Comparison of ENCODE assay signal across 26 cellular contexts in genomic region chr3:61077551-61077950, GRCh38.
"Had no signal": no experiment of that assay in that cellular context is flagged by ENCODE, and none has a peak within 500 bp of the region (broad histone marks: within the 10 kb centered on the region; RNA-seq: fewer than 3 reads in every experiment).

No MANE protein-coding gene starts in this region.

- H3K4me1 Mint-ChIP-seq: activated CD4-positive, alpha-beta memory T cell treated with anti-CD3 and anti-CD28 coated beads, Interleukin-2, amount 10 ng/mL, durations not matched to agents 7 days and 5 days; activated CD4-positive, alpha-beta T cell treated with anti-CD3 and anti-CD28 coated beads, Interleukin-2, amount 10 ng/mL, durations not matched to agents 7 days and 5 days; activated naive CD4-positive, alpha-beta T cell treated with anti-CD3 and anti-CD28 coated beads, Interleukin-2, amount 10 ng/mL, durations not matched to agents 7 days and 5 days; activated naive CD8-positive, alpha-beta T cell treated with anti-CD3 and anti-CD28 coated beads, Interleukin-2, amount 10 ng/mL, durations not matched to agents 7 days and 5 days; central memory CD8-positive, alpha-beta T cell had no signal

- H3K36me3 Mint-ChIP-seq: activated naive CD4-positive, alpha-beta T cell treated with anti-CD3 and anti-CD28 coated beads, Interleukin-2, amount 10 ng/mL, durations not matched to agents 7 days and 5 days; activated naive CD4-positive, alpha-beta T cell treated with anti-CD3 and anti-CD28 coated beads, Interleukin-2, amount 50 U/mL, for 72 hours; activated naive CD8-positive, alpha-beta T cell treated with anti-CD3 and anti-CD28 coated beads, Interleukin-2, amount 10 ng/mL, durations not matched to agents 7 days and 5 days had no signal

- DNase-seq: activated CD4-positive, alpha-beta memory T cell treated with anti-CD3 and anti-CD28 coated beads, Interleukin-2, amount 10 ng/mL, durations not matched to agents 7 days and 5 days; activated CD4-positive, alpha-beta T cell treated with anti-CD3 and anti-CD28 coated beads for 1 hour; activated CD4-positive, alpha-beta T cell treated with anti-CD3 and anti-CD28 coated beads for 4 hours; activated CD4-positive, alpha-beta T cell treated with anti-CD3 and anti-CD28 coated beads, Interleukin-2, amount 10 ng/mL, durations not matched to agents 7 days and 5 days; activated CD4-positive, alpha-beta T cell treated with anti-CD3 and anti-CD28 coated beads, Interleukin-2, amount 50 U/mL, for 4 hours; activated CD8-positive, alpha-beta memory T cell treated with anti-CD3 and anti-CD28 coated beads, Interleukin-2, amount 50 U/mL, for 48 hours; activated gamma-delta T cell; activated naive CD4-positive, alpha-beta T cell; activated naive CD4-positive, alpha-beta T cell treated with anti-CD3 and anti-CD28 coated beads, Interleukin-2, amount 10 ng/mL, durations not matched to agents 7 days and 5 days; activated naive CD8-positive, alpha-beta T cell treated with anti-CD3 and anti-CD28 coated beads, Interleukin-2, amount 10 ng/mL, durations not matched to agents 7 days and 5 days; activated T-cell treated with anti-CD3 and anti-CD28 coated beads for 4 hours; activated T-cell treated with anti-CD3 and anti-CD28 coated beads, Interleukin-2, amount 50 U/mL, for 24 hours; activated T-cell treated with anti-CD3 and anti-CD28 coated beads, Interleukin-2, amount 50 U/mL, for 72 hours; brain microvascular endothelial cell; dorsolateral prefrontal cortex; effector CD4-positive, alpha-beta T cell; effector memory CD8-positive, alpha-beta T cell; foreskin fibroblast; head of caudate nucleus; T-helper 2 cell had no signal

- ATAC-seq: activated naive CD4-positive, alpha-beta T cell treated with anti-CD3 and anti-CD28 coated beads, Interleukin-2, amount 50 U/mL, for 72 hours; activated T-cell treated with anti-CD3 and anti-CD28 coated beads, Interleukin-2, amount 50 U/mL, for 72 hours; effector memory CD8-positive, alpha-beta T cell; esophagus mucosa had no signal

- H3K36me3 ChIP-seq: ascending aorta, brain microvascular endothelial cell had no signal

- H3K4me3 Mint-ChIP-seq: activated CD4-positive, alpha-beta memory T cell treated with anti-CD3 and anti-CD28 coated beads, Interleukin-2, amount 10 ng/mL, durations not matched to agents 7 days and 5 days; activated CD4-positive, alpha-beta T cell treated with anti-CD3 and anti-CD28 coated beads, Interleukin-2, amount 10 ng/mL, durations not matched to agents 7 days and 5 days; activated naive CD4-positive, alpha-beta T cell treated with anti-CD3 and anti-CD28 coated beads, Interleukin-2, amount 10 ng/mL, durations not matched to agents 7 days and 5 days; activated naive CD8-positive, alpha-beta T cell treated with anti-CD3 and anti-CD28 coated beads, Interleukin-2, amount 10 ng/mL, durations not matched to agents 7 days and 5 days; activated T-cell treated with anti-CD3 and anti-CD28 coated beads, Interleukin-2, amount 50 U/mL, for 24 hours; activated T-cell treated with anti-CD3 and anti-CD28 coated beads, Interleukin-2, amount 50 U/mL, for 72 hours; central memory CD8-positive, alpha-beta T cell; dendritic cell treated with granulocyte-macrophage colony-stimulating factor and Interleukin-4, amounts not matched to agents 40 ng/mL and 50 ng/mL, for 4 days; effector memory CD8-positive, alpha-beta T cell had no signal

- H3K27ac ChIP-seq: ascending aorta, brain microvascular endothelial cell, coronary artery, dorsolateral prefrontal cortex had no signal

- H3K9me3 Mint-ChIP-seq: activated CD4-positive, alpha-beta memory T cell treated with anti-CD3 and anti-CD28 coated beads, Interleukin-2, amount 10 ng/mL, durations not matched to agents 7 days and 5 days; activated CD4-positive, alpha-beta T cell treated with anti-CD3 and anti-CD28 coated beads, Interleukin-2, amount 10 ng/mL, durations not matched to agents 7 days and 5 days; activated naive CD4-positive, alpha-beta T cell treated with anti-CD3 and anti-CD28 coated beads, Interleukin-2, amount 10 ng/mL, durations not matched to agents 7 days and 5 days; activated naive CD4-positive, alpha-beta T cell treated with anti-CD3 and anti-CD28 coated beads, Interleukin-2, amount 50 U/mL, for 72 hours; activated T-cell treated with anti-CD3 and anti-CD28 coated beads, Interleukin-2, amount 50 U/mL, for 24 hours; activated T-cell treated with anti-CD3 and anti-CD28 coated beads, Interleukin-2, amount 50 U/mL, for 72 hours; central memory CD8-positive, alpha-beta T cell; dendritic cell treated with granulocyte-macrophage colony-stimulating factor and Interleukin-4, amounts not matched to agents 40 ng/mL and 50 ng/mL, for 4 days had no signal

- H3K27ac Mint-ChIP-seq: activated CD4-positive, alpha-beta memory T cell treated with anti-CD3 and anti-CD28 coated beads, Interleukin-2, amount 10 ng/mL, durations not matched to agents 7 days and 5 days; activated CD4-positive, alpha-beta T cell treated with anti-CD3 and anti-CD28 coated beads, Interleukin-2, amount 10 ng/mL, durations not matched to agents 7 days and 5 days; activated naive CD4-positive, alpha-beta T cell treated with anti-CD3 and anti-CD28 coated beads, Interleukin-2, amount 10 ng/mL, durations not matched to agents 7 days and 5 days; activated naive CD4-positive, alpha-beta T cell treated with anti-CD3 and anti-CD28 coated beads, Interleukin-2, amount 50 U/mL, for 72 hours; activated naive CD8-positive, alpha-beta T cell treated with anti-CD3 and anti-CD28 coated beads, Interleukin-2, amount 10 ng/mL, durations not matched to agents 7 days and 5 days; activated T-cell treated with anti-CD3 and anti-CD28 coated beads, Interleukin-2, amount 50 U/mL, for 24 hours; activated T-cell treated with anti-CD3 and anti-CD28 coated beads, Interleukin-2, amount 50 U/mL, for 72 hours; dendritic cell treated with granulocyte-macrophage colony-stimulating factor and Interleukin-4, amounts not matched to agents 40 ng/mL and 50 ng/mL, for 4 days; effector memory CD8-positive, alpha-beta T cell had no signal

- H3K4me3 ChIP-seq: ascending aorta, coronary artery had no signal

- H3K9me3 ChIP-seq: ascending aorta had no signal

- H3K27me3 ChIP-seq: ascending aorta, brain microvascular endothelial cell, dorsolateral prefrontal cortex had no signal

- H3K27me3 Mint-ChIP-seq: activated CD4-positive, alpha-beta memory T cell treated with anti-CD3 and anti-CD28 coated beads, Interleukin-2, amount 10 ng/mL, durations not matched to agents 7 days and 5 days; activated CD4-positive, alpha-beta T cell treated with anti-CD3 and anti-CD28 coated beads, Interleukin-2, amount 10 ng/mL, durations not matched to agents 7 days and 5 days; activated naive CD4-positive, alpha-beta T cell treated with anti-CD3 and anti-CD28 coated beads, Interleukin-2, amount 10 ng/mL, durations not matched to agents 7 days and 5 days; activated naive CD8-positive, alpha-beta T cell treated with anti-CD3 and anti-CD28 coated beads, Interleukin-2, amount 10 ng/mL, durations not matched to agents 7 days and 5 days; activated T-cell treated with anti-CD3 and anti-CD28 coated beads, Interleukin-2, amount 50 U/mL, for 24 hours; central memory CD8-positive, alpha-beta T cell; dendritic cell treated with granulocyte-macrophage colony-stimulating factor and Interleukin-4, amounts not matched to agents 40 ng/mL and 50 ng/mL, for 4 days; effector memory CD8-positive, alpha-beta T cell had no signal
